ENCODE assay signal across 8 cellular contexts in genomic region chr1:153568367-153569099, GRCh38. TPM values are rescaled to one million over a fixed set of nuclear protein-coding genes. Genes with fewer than 3 reads are reported as not detected.
A peak's percentile ranks its signal among the peaks of the same experiment; 100 is the strongest.
DNase-seq lines count a peak whose midpoint lies in the region; ATAC-seq and TF ChIP-seq lines count a peak whose summit lies in the region.

No MANE protein-coding gene starts in this region.

- no peaks in the 10 kb centered on the region for H3K36me3 Mint-ChIP-seq in activated CD4-positive, alpha-beta T cell treated with anti-CD3 and anti-CD28 coated beads, Interleukin-2, amount 10 ng/mL, durations not matched to agents 24 days and 14 days (ENCODE audit: low read depth)

- H3K4me3 ChIP-seq in HCT116 (replicated peaks in 1 of 2; ENCODE audit: low read depth in 1 of 2, low read length in 2 of 2) (peak overlapping the region; percentile 29 to 35), colonic mucosa (no peak overlapping the region)

- H3K4me1 ChIP-seq in HCT116 (ENCODE audit: control insufficient read depth in 1 of 2, insufficient read depth in 2 of 2, low read length in 2 of 2) (peaks cover 68 to 85% of the 10 kb centered on the region in 2 experiments), colonic mucosa (peaks cover 29% of the 10 kb centered on the region)

- no peaks in the 10 kb centered on the region for H3K27me3 ChIP-seq in HCT116 (ENCODE audit: insufficient read depth, low read length)
- H3K27me3 ChIP-seq in colonic mucosa, result no peaks in the 10 kb centered on the region

- H3K27ac ChIP-seq in HCT116 (ENCODE audit: low read depth, low read length), result peak overlapping the region; percentile 100
- H3K27ac ChIP-seq in colonic mucosa, result peak overlapping the region; percentile 97

- H3K9me3 ChIP-seq in HCT116 (ENCODE audit: control insufficient read depth in 1 of 2, insufficient read depth in 1 of 2, low read depth in 1 of 2, low read length in 2 of 2), result no peaks in the 10 kb centered on the region
- no peaks in the 10 kb centered on the region for H3K9me3 ChIP-seq in colonic mucosa

- no peak for TF ChIP-seq RAD21 in HCT116 (IDR thresholded peaks at IDR 0.05; ENCODE audit: low read depth)

- H3K79me2 ChIP-seq in HCT116 (ENCODE audit: insufficient read depth, low read length), result no peaks in the 10 kb centered on the region

- H3K4me3 Mint-ChIP-seq in activated CD4-positive, alpha-beta T cell treated with anti-CD3 and anti-CD28 coated beads, Interleukin-2, amount 10 ng/mL, durations not matched to agents 24 days and 14 days, result peak overlapping the region; percentile 75

- no peak overlapping the region for H2AFZ ChIP-seq in HCT116 (ENCODE audit: low read depth, low read length, poor library complexity, severe bottlenecking)

- BruUV-seq in HCT116 (replicated peaks; lab: Mats Ljungman, UMichigan), result no TSS peak

- no peaks in the 10 kb centered on the region for H3K36me3 ChIP-seq in HCT116 (ENCODE audit: control insufficient read depth in 1 of 2, insufficient read depth in 2 of 2, low read length in 2 of 2)
- H3K36me3 ChIP-seq in colonic mucosa, result no peaks in the 10 kb centered on the region

- CTCF ChIA-PET in HCT116 (lab: Charles Lee), result interaction anchor here (0.6 to 3.7 kb wide), 15 partner anchors 10 to 213 kb away, joined by 3 to 35 read pairs (median 6); partner anchors contain the start of genes S100A13, S100A14, S100A5 and S100A6

- H3K4me1 Mint-ChIP-seq in activated CD4-positive, alpha-beta T cell treated with anti-CD3 and anti-CD28 coated beads, Interleukin-2, amount 10 ng/mL, durations not matched to agents 24 days and 14 days, result peaks cover 54% of the 10 kb centered on the region

- H3K27ac Mint-ChIP-seq in activated CD4-positive, alpha-beta T cell treated with anti-CD3 and anti-CD28 coated beads, Interleukin-2, amount 10 ng/mL, durations not matched to agents 24 days and 14 days, result peak overlapping the region; percentile 81

- no peak for TF ChIP-seq POLR2A in HCT116 (IDR thresholded peaks at IDR 0.05; ENCODE audit: borderline replicate concordance, extremely low read depth, insufficient read depth, insufficient read length)

- RAD21 ChIA-PET in HCT116 (lab: Charles Lee; ENCODE audit: low non-redundant PET in 1 of 2, low total read pairs in 2 of 2, uncharacterized antibody in 2 of 2, unreplicated experiment in 2 of 2), result interaction anchor here (0.7 to 2.1 kb wide), 13 partner anchors 22 to 65 kb away, joined by 3 to 11 read pairs (median 4); partner anchors contain the start of genes CHTOP (in 1 of the 2), S100A13 (in 1 of the 2), S100A5 (in 1 of the 2) and S100A6 (in 1 of the 2)

- peak; percentile 37 for ATAC-seq in HCT116
- peak; percentile 82 for ATAC-seq in left lobe of liver
- no peak for ATAC-seq in GM21786 (IDR thresholded peaks at IDR 0.05; ENCODE audit: unreplicated experiment)

- peak overlapping the region; percentile 68 for H3K4me2 ChIP-seq in HCT116 (ENCODE audit: low read length)

- no peaks in the 10 kb centered on the region for H4K20me1 ChIP-seq in HCT116 (ENCODE audit: insufficient read depth)

- intact Hi-C loops in HCT116 (cut with micrococcal nuclease) (loop anchor here (1.0 to 2.0 kb wide), 3 partner anchors 35 to 216 kb away; no protein-coding TSS in a partner anchor), colonic mucosa (cut with DNase I) (loop anchor here (1.0 to 10.0 kb wide), 3 partner anchors 34 to 214 kb away; partner anchors contain the start of gene S100A9)
- intact Hi-C loops in activated CD4-positive, alpha-beta T cell treated with anti-CD3 and anti-CD28 coated beads, Interleukin-2, amount 10 ng/mL, durations not matched to agents 24 days and 14 days (cut with micrococcal nuclease), result loop anchor here (1.0 kb wide), 4 partner anchors 23 to 57 kb away; partner anchors contain the start of gene S100A4

- POLR2A ChIA-PET in HCT116 (lab: Charles Lee), result interaction anchor here (0.9 to 2.9 kb wide), 17 partner anchors 9 to 216 kb away, joined by 3 to 93 read pairs (median 5); partner anchors contain the start of genes CHTOP, S100A13, S100A16 and S100A4

- no peaks in the 10 kb centered on the region for H3K9me2 ChIP-seq in HCT116 (ENCODE audit: insufficient read depth)

- H3K27me3 Mint-ChIP-seq in activated CD4-positive, alpha-beta T cell treated with anti-CD3 and anti-CD28 coated beads, Interleukin-2, amount 10 ng/mL, durations not matched to agents 24 days and 14 days, result no peaks in the 10 kb centered on the region

- no peaks in the 10 kb centered on the region for H3K9me3 Mint-ChIP-seq in activated CD4-positive, alpha-beta T cell treated with anti-CD3 and anti-CD28 coated beads, Interleukin-2, amount 10 ng/mL, durations not matched to agents 24 days and 14 days

- H3K9ac ChIP-seq in HCT116 (ENCODE audit: low read length), result peak overlapping the region; percentile 80
- H3K9ac ChIP-seq in colonic mucosa (ENCODE audit: low read depth in 2 of 2, low read length in 2 of 2), result peak overlapping the region; percentile 19 to 86

- DNase-seq in AG08396 (ENCODE audit: low spot score) (peak; percentile 87), HCT116 (ENCODE audit: low read depth, low spot score) (peak; percentile 88), NCI-H510A treated with DMSO at 0.1 percent for 48 hours (lab: John Stamatoyannopoulos, UW) (peak; percentile 95), colonic mucosa (peak; percentile 93), left lobe of liver (ENCODE audit: low spot score) (peak; percentile 82)
- peak; percentile 95 for DNase-seq in activated CD4-positive, alpha-beta T cell treated with anti-CD3 and anti-CD28 coated beads, Interleukin-2, amount 10 ng/mL, durations not matched to agents 24 days and 14 days
- DNase-seq in stimulated activated CD4-positive, alpha-beta T cell treated with anti-CD3 and anti-CD28 coated beads, Interleukin-1b, Interleukin-23, amount 100 ng/mL, for 48 hours, result peak; percentile 89

- TF ChIP-seq CTCF in HCT116 (IDR thresholded peaks at IDR 0.05 in 2 of 3, conservative IDR thresholded peaks at IDR 0.05 in 1 of 3; ENCODE audit: borderline replicate concordance in 1 of 3, insufficient read depth in 1 of 3, low read depth in 2 of 3, low read length in 2 of 3) (peak in 2 of 3 experiments; percentile 95 to 98; a peak in 4 of 6 replicates), colonic mucosa (IDR thresholded peaks at IDR 0.05) (peak; percentile 99)

TF ChIP-seq in HCT116, 20 proteins besides CTCF, POLR2A, EP300 and RAD21 (continues in another document):
- TF ChIP-seq FOSL1 (IDR thresholded peaks at IDR 0.05; ENCODE audit: low read depth) (no peak), SP1 (IDR thresholded peaks at IDR 0.05; ENCODE audit: low read depth) (no peak), REST (IDR thresholded peaks at IDR 0.05; ENCODE audit: low read depth) (no peak), ZFX (IDR thresholded peaks at IDR 0.05) (no peak), CBX3 (IDR thresholded peaks at IDR 0.05; ENCODE audit: low read depth) (no peak), EZH2phosphoT487 (IDR thresholded peaks at IDR 0.05; ENCODE audit: borderline replicate concordance) (no peak), ELF1 (IDR thresholded peaks at IDR 0.05; ENCODE audit: borderline replicate concordance, low read depth) (no peak)

RNA-seq across cellular contexts. Expression of gene S100A2, which starts 2.9 kb away (rescaled TPM):
- 24.8 TPM for total RNA-seq in HCT116 (2021; ENCODE audit: unreplicated experiment)
- 62.5 and 80.9 TPM in 2 replicates for polyA plus RNA-seq in HCT116 (2012)
- total RNA-seq in activated CD4-positive, alpha-beta T cell treated with anti-CD3 and anti-CD28 coated beads, Interleukin-2, amount 10 ng/mL, durations not matched to agents 24 days and 14 days, result 0.40 and 1.2 TPM in 2 replicates
- 1 to 10 TPM; 1.0 to 2.4 TPM for total RNA-seq in colonic mucosa
- 0.55 TPM for total RNA-seq in left lobe of liver

RNA-seq across cellular contexts. Expression of gene S100A3, which starts 19.5 kb away (rescaled TPM):
- 4.2 TPM for total RNA-seq in HCT116 (2021; ENCODE audit: unreplicated experiment)
- polyA plus RNA-seq in HCT116 (2012), result 5.2 and 7.9 TPM in 2 replicates
- not detected in 2 replicates for total RNA-seq in activated CD4-positive, alpha-beta T cell treated with anti-CD3 and anti-CD28 coated beads, Interleukin-2, amount 10 ng/mL, durations not matched to agents 24 days and 14 days
- under 1 TPM in 1 of 2 donors, not detected in 1; 0.61 TPM for total RNA-seq in colonic mucosa
- not detected for total RNA-seq in left lobe of liver

RNA-seq across cellular contexts. Expression of gene S100A4, which starts 22.9 kb away (rescaled TPM):
- total RNA-seq in HCT116 (2021; ENCODE audit: unreplicated experiment) (384 TPM), colonic mucosa (10 to 100 TPM; 41.8 to 83.8 TPM), left lobe of liver (7.1 TPM)
- 374 and 390 TPM in 2 replicates for polyA plus RNA-seq in HCT116 (2012)
- total RNA-seq in activated CD4-positive, alpha-beta T cell treated with anti-CD3 and anti-CD28 coated beads, Interleukin-2, amount 10 ng/mL, durations not matched to agents 24 days and 14 days, result 132 and 134 TPM in 2 replicates

RNA-seq across cellular contexts. Expression of gene S100A5, which starts 27.8 kb away (rescaled TPM):
- total RNA-seq in HCT116 (2021; ENCODE audit: unreplicated experiment) (6.0 TPM), colonic mucosa (not detected), left lobe of liver (not detected)
- polyA plus RNA-seq in HCT116 (2012), result 4.3 and 5.1 TPM in 2 replicates
- 2.3 and 2.6 TPM in 2 replicates for total RNA-seq in activated CD4-positive, alpha-beta T cell treated with anti-CD3 and anti-CD28 coated beads, Interleukin-2, amount 10 ng/mL, durations not matched to agents 24 days and 14 days

RNA-seq across cellular contexts. Expression of gene S100A6, which starts 32.7 kb away (rescaled TPM):
- total RNA-seq in HCT116 (2021; ENCODE audit: unreplicated experiment) (1,633 TPM), colonic mucosa (1,000 to 10,000 TPM; 2,444 to 2,474 TPM), left lobe of liver (13.9 TPM)
- 3,046 and 3,157 TPM in 2 replicates for polyA plus RNA-seq in HCT116 (2012)
- 166 and 174 TPM in 2 replicates for total RNA-seq in activated CD4-positive, alpha-beta T cell treated with anti-CD3 and anti-CD28 coated beads, Interleukin-2, amount 10 ng/mL, durations not matched to agents 24 days and 14 days
